ENCODE assay signal across 9 cellular contexts in genomic region chr14:68563256-68564131, GRCh38.
A peak's percentile ranks its signal among the peaks of the same experiment; 100 is the strongest.
DNase-seq lines count a peak whose midpoint lies in the region; ATAC-seq and TF ChIP-seq lines count a peak whose summit lies in the region.
"Had no signal": no experiment of that assay in that cellular context is flagged by ENCODE, and none has a peak within 500 bp of the region (broad histone marks: within the 10 kb centered on the region; RNA-seq: fewer than 3 reads in every experiment).

No MANE protein-coding gene starts in this region.

- no peak for TF ChIP-seq RAD21 in HCT116 (IDR thresholded peaks at IDR 0.05; ENCODE audit: low read depth)

- H3K4me3 ChIP-seq in HCT116 (replicated peaks in 1 of 2; ENCODE audit: low read depth in 1 of 2, low read length in 2 of 2) (no peak overlapping the region), colonic mucosa (no peak overlapping the region), stomach smooth muscle (ENCODE audit: low read length in 2 of 2) (no peak overlapping the region)

- no peaks in the 10 kb centered on the region for H3K9me3 Mint-ChIP-seq in memory B cell

- H3K4me2 ChIP-seq in HCT116 (ENCODE audit: low read length): no peak overlapping the region

- no TSS peak for BruUV-seq in HCT116 (replicated peaks; lab: Mats Ljungman, UMichigan)

- no peaks in the 10 kb centered on the region for H3K27me3 Mint-ChIP-seq in memory B cell

- H3K4me1 ChIP-seq in HCT116 (ENCODE audit: control insufficient read depth in 1 of 2, insufficient read depth in 2 of 2, low read length in 2 of 2): peaks cover 53 to 60% of the 10 kb centered on the region in 2 experiments
- no peaks in the 10 kb centered on the region for H3K4me1 ChIP-seq in colonic mucosa
- H3K4me1 ChIP-seq in stomach smooth muscle (ENCODE audit: control insufficient read depth, insufficient read depth, low read length): peaks cover 21% of the 10 kb centered on the region

- POLR2A ChIA-PET in HCT116 (lab: Charles Lee): no interaction called here

- DNase-seq in HCT116 (ENCODE audit: low read depth, low spot score): no peak
- DNase-seq in colonic mucosa: no peak
- DNase-seq in memory B cell (ENCODE audit: low spot score in 2 of 2): no peak
- no peak for DNase-seq in A172 (ENCODE audit: low spot score)
- DNase-seq in activated naive CD4-positive, alpha-beta T cell (lab: John Stamatoyannopoulos, UW): no peak
- DNase-seq: activated CD4-positive, alpha-beta T cell treated with anti-CD3 and anti-CD28 coated beads, Interleukin-2, amount 50 U/mL, for 48 hours had no signal

- H3K79me2 ChIP-seq in HCT116 (ENCODE audit: insufficient read depth, low read length): no peaks in the 10 kb centered on the region

- no peaks in the 10 kb centered on the region for H3K9me3 ChIP-seq in HCT116 (ENCODE audit: control insufficient read depth in 1 of 2, insufficient read depth in 1 of 2, low read depth in 1 of 2, low read length in 2 of 2)
- H3K9me3 ChIP-seq in colonic mucosa: no peaks in the 10 kb centered on the region
- no peaks in the 10 kb centered on the region for H3K9me3 ChIP-seq in stomach smooth muscle (ENCODE audit: control insufficient read depth in 2 of 2, low read length in 2 of 2)

- CTCF ChIA-PET in HCT116 (lab: Charles Lee): no interaction called here

- H3K9me2 ChIP-seq in HCT116 (ENCODE audit: insufficient read depth): no peaks in the 10 kb centered on the region

- H3K27ac Mint-ChIP-seq in memory B cell: peak overlapping the region; percentile 35

- intact Hi-C loops in HCT116 (cut with micrococcal nuclease) (no loop called here), colonic mucosa (cut with DNase I) (no loop called here)

- no peak for TF ChIP-seq POLR2A in HCT116 (IDR thresholded peaks at IDR 0.05; ENCODE audit: borderline replicate concordance, extremely low read depth, insufficient read depth, insufficient read length)

- H3K27ac ChIP-seq in HCT116 (ENCODE audit: low read depth, low read length) (peak overlapping the region; percentile 62; the same call in 1 of the 2 replicates), colonic mucosa (peak overlapping the region; percentile 53), stomach smooth muscle (ENCODE audit: low read length) (peak overlapping the region; percentile 37)

- no peak overlapping the region for H3K4me3 Mint-ChIP-seq in memory B cell

- ATAC-seq in HCT116 (no peak), memory B cell (ENCODE audit: low read depth) (no peak), HG03175 (IDR thresholded peaks at IDR 0.05; ENCODE audit: unreplicated experiment) (no peak), HG03565 (IDR thresholded peaks at IDR 0.05; ENCODE audit: unreplicated experiment) (no peak)

- H3K36me3 Mint-ChIP-seq in memory B cell: peaks cover 3% of the 10 kb centered on the region

- H4K20me1 ChIP-seq in HCT116 (ENCODE audit: insufficient read depth): no peaks in the 10 kb centered on the region

- H3K27me3 ChIP-seq in HCT116 (ENCODE audit: insufficient read depth, low read length): no peaks in the 10 kb centered on the region
- H3K27me3 ChIP-seq in colonic mucosa: no peaks in the 10 kb centered on the region
- no peaks in the 10 kb centered on the region for H3K27me3 ChIP-seq in stomach smooth muscle (ENCODE audit: control insufficient read depth in 1 of 2, insufficient read depth in 2 of 2, low read length in 2 of 2)

- TF ChIP-seq CTCF in HCT116 (IDR thresholded peaks at IDR 0.05 in 2 of 3, conservative IDR thresholded peaks at IDR 0.05 in 1 of 3; ENCODE audit: borderline replicate concordance in 1 of 3, insufficient read depth in 1 of 3, low read depth in 2 of 3, low read length in 2 of 3) (no peak), colonic mucosa (IDR thresholded peaks at IDR 0.05) (no peak)

- H2AFZ ChIP-seq in HCT116 (ENCODE audit: low read depth, low read length, poor library complexity, severe bottlenecking): no peak overlapping the region

- RAD21 ChIA-PET in HCT116 (lab: Charles Lee; ENCODE audit: low non-redundant PET in 1 of 2, low total read pairs in 2 of 2, uncharacterized antibody in 2 of 2, unreplicated experiment in 2 of 2): no interaction called here

- H3K9ac ChIP-seq in HCT116 (ENCODE audit: low read length) (no peak overlapping the region), colonic mucosa (ENCODE audit: low read depth in 2 of 2, low read length in 2 of 2) (peak overlapping the region in 1 of 2 donors; percentile 24), stomach smooth muscle (ENCODE audit: low read length in 2 of 2) (no peak overlapping the region)

- H3K36me3 ChIP-seq in HCT116 (ENCODE audit: control insufficient read depth in 1 of 2, insufficient read depth in 2 of 2, low read length in 2 of 2) (no peaks in the 10 kb centered on the region), colonic mucosa (no peaks in the 10 kb centered on the region), stomach smooth muscle (ENCODE audit: control insufficient read depth in 2 of 2, insufficient read depth in 2 of 2, low read length in 2 of 2) (no peaks in the 10 kb centered on the region)

- peaks cover 11% of the 10 kb centered on the region for H3K4me1 Mint-ChIP-seq in memory B cell

TF ChIP-seq in HCT116, 20 proteins besides CTCF, POLR2A, EP300 and RAD21:
- no peak for TF ChIP-seq TCF7L2 (IDR thresholded peaks at IDR 0.05; ENCODE audit: borderline replicate concordance, extremely low read depth, insufficient read depth, insufficient read length)
- TF ChIP-seq SRF (IDR thresholded peaks at IDR 0.05; ENCODE audit: low read depth): no peak
